In genomic region chr17:10327640-10328039, GRCh38 we compare ENCODE assay signal across 8 cellular contexts.
A peak's percentile ranks its signal among the peaks of the same experiment; 100 is the strongest.
DNase-seq lines count a peak whose midpoint lies in the region; ATAC-seq and TF ChIP-seq lines count a peak whose summit lies in the region.

No MANE protein-coding gene starts in this region.

- ATAC-seq in HG02884 (IDR thresholded peaks at IDR 0.05; ENCODE audit: unreplicated experiment) = no peak

- TF ChIP-seq CTCF in VCaP (conservative IDR thresholded peaks at IDR 0.05) (peak; percentile 88), cardiac fibroblast (IDR thresholded peaks at IDR 0.05; ENCODE audit: low read depth, low read length) (peak; percentile 87)

- H3K4me3 ChIP-seq in cardiac fibroblast (replicated peaks in 1 of 2; ENCODE audit: low read depth in 2 of 2, low read length in 2 of 2) = no peak overlapping the region

- no peak overlapping the region for H3K27ac ChIP-seq in VCaP

- peak; percentile 89 for DNase-seq in AG20443 (ENCODE audit: low spot score)
- peak; percentile 65 for DNase-seq in GM19240 (ENCODE audit: insufficient read length, low spot score)
- peak; percentile 68 for DNase-seq in NCI-H1694 (lab: John Stamatoyannopoulos, UW)
- DNase-seq in cardiac fibroblast (ENCODE audit: low read depth in 2 of 2) = peak; percentile 83 to 87
- peak; percentile 65 for DNase-seq in kidney glomerular epithelial cell (lab: John Stamatoyannopoulos, UW)
- peak; percentile 71 to 84 for DNase-seq in stimulated activated CD4-positive, alpha-beta T cell treated with anti-CD3 and anti-CD28 coated beads, Interleukin-2, amount 100 ng/mL, for 24 hours
